Comparison of ENCODE assay signal across 9 cellular contexts in genomic region chr19:18045307-18046013, GRCh38. TPM values are rescaled to one million over a fixed set of nuclear protein-coding genes. Genes with fewer than 3 reads are reported as not detected.
DNase-seq lines count a peak whose midpoint lies in the region; ATAC-seq and TF ChIP-seq lines count a peak whose summit lies in the region.
"Had no signal": no experiment of that assay in that cellular context is flagged by ENCODE, and none has a peak within 500 bp of the region (broad histone marks: within the 10 kb centered on the region; RNA-seq: fewer than 3 reads in every experiment).

No MANE protein-coding gene starts in this region.

- no peaks in the 10 kb centered on the region for H3K36me3 ChIP-seq in brain microvascular endothelial cell (replicated peaks)

- H3K27ac Mint-ChIP-seq in natural killer cell treated with Interleukin-12 subunit alpha and Interleukin-12 subunit beta and Interleukin-15 and Interleukin-18, amount 100 ng/mL, for 72 hours, result peak overlapping the region; percentile 70 to 84

- H3K4me3 Mint-ChIP-seq in natural killer cell treated with Interleukin-12 subunit alpha and Interleukin-12 subunit beta and Interleukin-15 and Interleukin-18, amount 100 ng/mL, for 72 hours, result peak overlapping the region; percentile 78

- peak; percentile 28 for ATAC-seq in HG03439 (IDR thresholded peaks at IDR 0.05; ENCODE audit: unreplicated experiment)
- no peak for ATAC-seq in natural killer cell treated with Interleukin-12 subunit alpha and Interleukin-12 subunit beta and Interleukin-15 and Interleukin-18, amount 100 ng/mL, for 72 hours
- ATAC-seq in HG03565 (IDR thresholded peaks at IDR 0.05; ENCODE audit: unreplicated experiment), result no peak
- no peak for ATAC-seq in omental fat pad (ENCODE audit: low FRiP score)

- H3K27me3 Mint-ChIP-seq in natural killer cell treated with Interleukin-12 subunit alpha and Interleukin-12 subunit beta and Interleukin-15 and Interleukin-18, amount 100 ng/mL, for 72 hours, result peaks cover 18 to 20% of the 10 kb centered on the region in 2 donors

- TF ChIP-seq CTCF in C4-2B (conservative IDR thresholded peaks at IDR 0.05) (no peak), brain microvascular endothelial cell (IDR thresholded peaks at IDR 0.05; ENCODE audit: low read depth, low read length, missing control alignments) (no peak), omental fat pad (IDR thresholded peaks at IDR 0.05) (no peak)

- no peak for DNase-seq in brain microvascular endothelial cell
- no peak for DNase-seq in natural killer cell treated with Interleukin-12 subunit alpha and Interleukin-12 subunit beta and Interleukin-15 and Interleukin-18, amount 100 ng/mL, for 72 hours (ENCODE audit: low spot score)
- no peak for DNase-seq in omental fat pad (ENCODE audit: low spot score)
- DNase-seq in NCI-H187 treated with DMSO at 0.1 percent for 48 hours (lab: John Stamatoyannopoulos, UW), result no peak
- DNase-seq in COLO668 (lab: John Stamatoyannopoulos, UW; ENCODE audit: unreplicated experiment), result no peak

- in situ Hi-C loops in brain microvascular endothelial cell (cut with HindIII; ENCODE audit: low pct_ligation_motif_present, low sequenced_read_pairs), result no loop called here

- no peaks in the 10 kb centered on the region for H3K36me3 Mint-ChIP-seq in natural killer cell treated with Interleukin-12 subunit alpha and Interleukin-12 subunit beta and Interleukin-15 and Interleukin-18, amount 100 ng/mL, for 72 hours

- no peaks in the 10 kb centered on the region for H3K9me3 Mint-ChIP-seq in natural killer cell treated with Interleukin-12 subunit alpha and Interleukin-12 subunit beta and Interleukin-15 and Interleukin-18, amount 100 ng/mL, for 72 hours

- H3K27me3 ChIP-seq in brain microvascular endothelial cell (replicated peaks), result no peaks in the 10 kb centered on the region

- H3K4me3 ChIP-seq in brain microvascular endothelial cell (ENCODE audit: low read depth, low read length), result peak overlapping the region; percentile 29

- H3K27ac ChIP-seq in C4-2B, result peak overlapping the region; percentile 19
- no peak overlapping the region for H3K27ac ChIP-seq in brain microvascular endothelial cell

- peaks cover 43 to 50% of the 10 kb centered on the region in 2 donors for H3K4me1 Mint-ChIP-seq in natural killer cell treated with Interleukin-12 subunit alpha and Interleukin-12 subunit beta and Interleukin-15 and Interleukin-18, amount 100 ng/mL, for 72 hours (ENCODE audit: low read depth in 2 of 2)

RNA-seq across cellular contexts. Expression of gene ARRDC2, which starts 37.5 kb away (rescaled TPM):
- total RNA-seq in natural killer cell treated with Interleukin-12 subunit alpha and Interleukin-12 subunit beta and Interleukin-15 and Interleukin-18, amount 100 ng/mL, for 72 hours, result 10 to 100 TPM; 34.0 to 34.8 TPM
- 100 to 1,000 TPM in 1 of 4 donors, 10 to 100 TPM in 3; 16.0 to 117 (median 30.3) TPM for total RNA-seq in omental fat pad

RNA-seq across cellular contexts. Expression of gene IL12RB1, which starts 41.3 kb away (rescaled TPM):
- 100 to 1,000 TPM; 109 to 124 TPM for total RNA-seq in natural killer cell treated with Interleukin-12 subunit alpha and Interleukin-12 subunit beta and Interleukin-15 and Interleukin-18, amount 100 ng/mL, for 72 hours
- 1 to 10 TPM; 1.1 to 4.4 (median 1.6) TPM for total RNA-seq in omental fat pad
- total RNA-seq: NCI-H460 had no signal

RNA-seq across cellular contexts. Expression of gene MAST3, which starts 52.1 kb away (rescaled TPM):
- 10 to 100 TPM; 30.3 to 31.4 TPM for total RNA-seq in natural killer cell treated with Interleukin-12 subunit alpha and Interleukin-12 subunit beta and Interleukin-15 and Interleukin-18, amount 100 ng/mL, for 72 hours
- 10 to 100 TPM in 2 of 4 donors, 1 to 10 TPM in 2; 4.5 to 14.8 (median 8.9) TPM for total RNA-seq in omental fat pad

Comparison
In these comparisons a context has a peak if more than half of its experiments do, and no peak if none do; other contexts are left out.
1. RNA of gene IL12RB1, which starts 41.3 kb away (total RNA-seq): 109 to 124 TPM in natural killer cell treated with Interleukin-12 subunit alpha and Interleukin-12 subunit beta and Interleukin-15 and Interleukin-18, amount 100 ng/mL, for 72 hours; 1.1 to 4.4 TPM in omental fat pad; every median in the first group is over 10 times any median in the second.